In genomic region chr3:183699238-183699947, GRCh38 we compare ENCODE assay signal across 8 cellular contexts. TPM values are rescaled to one million over a fixed set of nuclear protein-coding genes. Genes with fewer than 3 reads are reported as not detected.
DNase-seq lines count a peak whose midpoint lies in the region; ATAC-seq and TF ChIP-seq lines count a peak whose summit lies in the region.

No MANE protein-coding gene starts in this region.

- no peaks in the 10 kb centered on the region for H3K27me3 Mint-ChIP-seq in activated CD4-positive, alpha-beta T cell treated with anti-CD3 and anti-CD28 coated beads, Interleukin-2, amount 10 ng/mL, durations not matched to agents 7 days and 5 days
- H3K27me3 Mint-ChIP-seq in activated B cell treated with CpG ODN at 0.5 μM for 24 hours: no peaks in the 10 kb centered on the region

- H3K9ac ChIP-seq in iPS-15b (ENCODE audit: low read depth, low read length) (peak overlapping the region; percentile 2), subcutaneous abdominal adipose tissue (ENCODE audit: low read length in 5 of 5) (peak overlapping the region in 2 of 5 donors; percentile 48 to 95)

- no peak for DNase-seq in activated CD4-positive, alpha-beta T cell treated with anti-CD3 and anti-CD28 coated beads, Interleukin-2, amount 10 ng/mL, durations not matched to agents 7 days and 5 days
- DNase-seq in activated CD4-positive, alpha-beta T cell treated with anti-CD3 and anti-CD28 coated beads, Interleukin-2, amount 50 U/mL, for 48 hours: no peak
- no peak for DNase-seq in activated B cell treated with CpG ODN at 0.5 μM for 24 hours
- no peak for DNase-seq in NCI-H1930 (lab: John Stamatoyannopoulos, UW)
- no peak for DNase-seq in NCI-H1694 treated with DMSO at 0.1 percent for 48 hours (lab: John Stamatoyannopoulos, UW)
- no peak for DNase-seq in activated CD4-positive, alpha-beta T cell treated with anti-CD3 and anti-CD28 coated beads for 4 hours

- POLR2A ChIA-PET in activated CD4-positive, alpha-beta T cell treated with anti-CD3 and anti-CD28 coated beads, Interleukin-2, amount 10 ng/mL, durations not matched to agents 7 days and 5 days (lab: Charles Lee): no interaction called here
- POLR2A ChIA-PET in activated B cell treated with CpG ODN at 0.5 μM for 24 hours (lab: Charles Lee): no interaction called here

- H3K36me3 Mint-ChIP-seq in activated CD4-positive, alpha-beta T cell treated with anti-CD3 and anti-CD28 coated beads, Interleukin-2, amount 10 ng/mL, durations not matched to agents 7 days and 5 days (ENCODE audit: low read depth): peaks cover 24% of the 10 kb centered on the region
- H3K36me3 Mint-ChIP-seq in activated B cell treated with CpG ODN at 0.5 μM for 24 hours (ENCODE audit: low read depth): peaks cover 4% of the 10 kb centered on the region

- intact Hi-C loops in activated B cell treated with CpG ODN at 0.5 μM for 24 hours (cut with micrococcal nuclease): loop anchor here (5.0 kb wide), 1 partner anchor 107 kb away; no protein-coding TSS in a partner anchor

- peak overlapping the region; percentile 77 for H3K4me3 Mint-ChIP-seq in activated CD4-positive, alpha-beta T cell treated with anti-CD3 and anti-CD28 coated beads, Interleukin-2, amount 10 ng/mL, durations not matched to agents 7 days and 5 days
- peak overlapping the region; percentile 91 for H3K4me3 Mint-ChIP-seq in activated B cell treated with CpG ODN at 0.5 μM for 24 hours

- H3K4me1 Mint-ChIP-seq in activated CD4-positive, alpha-beta T cell treated with anti-CD3 and anti-CD28 coated beads, Interleukin-2, amount 10 ng/mL, durations not matched to agents 7 days and 5 days: peaks cover 42% of the 10 kb centered on the region
- peaks cover 40% of the 10 kb centered on the region for H3K4me1 Mint-ChIP-seq in activated B cell treated with CpG ODN at 0.5 μM for 24 hours

- H3K27ac ChIP-seq in subcutaneous abdominal adipose tissue (ENCODE audit: low read depth, low read length): peak overlapping the region; percentile 79

- TF ChIP-seq CTCF in activated B cell treated with CpG ODN at 0.5 μM for 24 hours (IDR thresholded peaks at IDR 0.05): no peak

- H3K27me3 ChIP-seq in iPS-15b (ENCODE audit: control insufficient read depth, insufficient read depth, low read length): no peaks in the 10 kb centered on the region
- no peaks in the 10 kb centered on the region for H3K27me3 ChIP-seq in subcutaneous abdominal adipose tissue (ENCODE audit: control insufficient read depth in 5 of 5, insufficient read depth in 4 of 5, low read length in 5 of 5)

- peak overlapping the region; percentile 92 for H3K4me3 ChIP-seq in iPS-15b (ENCODE audit: low read depth, low read length)
- H3K4me3 ChIP-seq in subcutaneous abdominal adipose tissue (ENCODE audit: low read depth in 1 of 5, low read length in 5 of 5): peak overlapping the region in 3 of 5 donors; percentile 76 to 94 (median 93)

- H3K4me1 ChIP-seq in iPS-15b (ENCODE audit: control insufficient read depth, insufficient read depth, low read length): peaks cover 5% of the 10 kb centered on the region
- peaks cover 0 to 25% (median 18%) of the 10 kb centered on the region in 5 donors for H3K4me1 ChIP-seq in subcutaneous abdominal adipose tissue (ENCODE audit: control insufficient read depth in 5 of 5, insufficient read depth in 5 of 5, low read length in 5 of 5)

- ATAC-seq in activated B cell treated with CpG ODN at 0.5 μM for 24 hours (ENCODE audit: low read depth): no peak

- H3K9me3 ChIP-seq in iPS-15b (ENCODE audit: control insufficient read depth, insufficient read depth, low read length) (no peaks in the 10 kb centered on the region), subcutaneous abdominal adipose tissue (ENCODE audit: control insufficient read depth in 5 of 5, low read length in 5 of 5) (no peaks in the 10 kb centered on the region)

- H3K36me3 ChIP-seq in iPS-15b (ENCODE audit: control insufficient read depth, insufficient read depth, low read length) (no peaks in the 10 kb centered on the region), subcutaneous abdominal adipose tissue (ENCODE audit: control insufficient read depth in 5 of 5, insufficient read depth in 5 of 5, low read length in 5 of 5) (no peaks in the 10 kb centered on the region)

- peak overlapping the region; percentile 81 for H3K27ac Mint-ChIP-seq in activated CD4-positive, alpha-beta T cell treated with anti-CD3 and anti-CD28 coated beads, Interleukin-2, amount 10 ng/mL, durations not matched to agents 7 days and 5 days
- peak overlapping the region; percentile 83 for H3K27ac Mint-ChIP-seq in activated B cell treated with CpG ODN at 0.5 μM for 24 hours

- no peaks in the 10 kb centered on the region for H3K9me3 Mint-ChIP-seq in activated CD4-positive, alpha-beta T cell treated with anti-CD3 and anti-CD28 coated beads, Interleukin-2, amount 10 ng/mL, durations not matched to agents 7 days and 5 days
- H3K9me3 Mint-ChIP-seq in activated B cell treated with CpG ODN at 0.5 μM for 24 hours: no peaks in the 10 kb centered on the region

- CTCF ChIA-PET in activated CD4-positive, alpha-beta T cell treated with anti-CD3 and anti-CD28 coated beads, Interleukin-2, amount 10 ng/mL, durations not matched to agents 7 days and 5 days (lab: Charles Lee): no interaction called here
- CTCF ChIA-PET in activated B cell treated with CpG ODN at 0.5 μM for 24 hours (lab: Charles Lee): no interaction called here

RNA-seq across cellular contexts. Expression of gene YEATS2, which starts 1.8 kb away (rescaled TPM):
- total RNA-seq in activated CD4-positive, alpha-beta T cell treated with anti-CD3 and anti-CD28 coated beads, Interleukin-2, amount 10 ng/mL, durations not matched to agents 7 days and 5 days: 10 to 100 TPM; 48.2 to 48.7 TPM
- total RNA-seq in activated B cell treated with CpG ODN at 0.5 μM for 24 hours: 24.0 and 26.2 TPM in 2 replicates
